Comparison of ENCODE assay signal across 8 cellular contexts in genomic region chr21:41928621-41929220, GRCh38.
DNase-seq lines count a peak whose midpoint lies in the region; ATAC-seq and TF ChIP-seq lines count a peak whose summit lies in the region.

No MANE protein-coding gene starts in this region.

- no peak overlapping the region for H3K4me3 ChIP-seq in GM12865 (ENCODE audit: low read depth, low read length)

- no peak for TF ChIP-seq CTCF in GM12865 (IDR thresholded peaks at IDR 0.05; ENCODE audit: insufficient read depth, low read depth, low read length, missing control alignments)

- ATAC-seq in GM21515 (IDR thresholded peaks at IDR 0.05; ENCODE audit: unreplicated experiment) (peak; percentile 46), HG02840 (IDR thresholded peaks at IDR 0.05; ENCODE audit: low FRiP score, unreplicated experiment) (no peak)

- DNase-seq in GM12865 (ENCODE audit: low read depth) (peak; percentile 90), OCI-M1 (lab: John Stamatoyannopoulos, UW) (peak; percentile 90), medulla oblongata (ENCODE audit: extremely low spot score) (peak; percentile 63), NCI-H1417 treated with DMSO at 0.1 percent for 48 hours (lab: John Stamatoyannopoulos, UW) (no peak), hepatic stellate cell (ENCODE audit: low spot score) (no peak)
- DNase-seq in stimulated activated CD4-positive, alpha-beta T cell treated with anti-CD3 and anti-CD28 coated beads, Interleukin-2, amount 100 ng/mL, for 24 hours, result no peak

Comparison
In these comparisons a context has a peak if more than half of its experiments do, and no peak if none do; other contexts are left out.
1. DNase-seq: peak in GM12865 (single experiment), OCI-M1 (single experiment) and medulla oblongata (single experiment); none in stimulated activated CD4-positive, alpha-beta T cell treated with anti-CD3 and anti-CD28 coated beads, Interleukin-2, amount 100 ng/mL, for 24 hours (0 of 2), NCI-H1417 treated with DMSO at 0.1 percent for 48 hours (single experiment) and hepatic stellate cell (single experiment).